Comparison of ENCODE assay signal across 8 cellular contexts in genomic region chr6:26122793-26123674, GRCh38. TPM values are rescaled to one million over a fixed set of nuclear protein-coding genes. Genes with fewer than 3 reads are reported as not detected.
DNase-seq lines count a peak whose midpoint lies in the region; ATAC-seq and TF ChIP-seq lines count a peak whose summit lies in the region.

No MANE protein-coding gene starts in this region.

- peak overlapping the region; percentile 89 for H3K56ac ChIP-seq in mesendoderm (ENCODE audit: low read length)

- intact Hi-C loops in Caco-2 (cut with micrococcal nuclease; ENCODE audit: unreplicated experiment) = loop anchor here (1.0 to 10.0 kb wide), 5 partner anchors 19 to 1769 kb away; a partner anchor contains a TSS

- no peaks in the 10 kb centered on the region for H3K27me3 Mint-ChIP-seq in Caco-2 (ENCODE audit: insufficient read depth, unreplicated experiment)
- no peaks in the 10 kb centered on the region for H3K27me3 Mint-ChIP-seq in endodermal cell (ENCODE audit: insufficient read depth)

- BruUV-seq in Caco-2 (replicated peaks; lab: Mats Ljungman, UMichigan) = TSS peak; percentile 88

- H3K36me3 ChIP-seq in Caco-2 (ENCODE audit: control insufficient read depth, insufficient read depth, low read length) (no peaks in the 10 kb centered on the region), HUES48 (ENCODE audit: control insufficient read depth, insufficient read depth, low read length) (peaks cover 1% of the 10 kb centered on the region; the same call in 1 of the 2 replicates), NT2/D1 (ENCODE audit: insufficient read depth, insufficient read length, low read length) (peaks cover 32% of the 10 kb centered on the region), endodermal cell (ENCODE audit: control insufficient read depth, insufficient read depth, low read length) (no peaks in the 10 kb centered on the region), mesendoderm (ENCODE audit: control insufficient read depth, insufficient read depth, low read length) (no peaks in the 10 kb centered on the region)

- H3K4ac ChIP-seq in mesendoderm (ENCODE audit: low read depth, low read length) = peak overlapping the region; percentile 48

- H3K27ac ChIP-seq in HUES48 (ENCODE audit: low read depth, low read length) = peak overlapping the region; percentile 99
- peak overlapping the region; percentile 97 for H3K27ac ChIP-seq in endodermal cell (ENCODE audit: low read depth, low read length)
- peak overlapping the region; percentile 96 for H3K27ac ChIP-seq in mesendoderm (ENCODE audit: low read depth, low read length)

- CTCF ChIA-PET in Caco-2 (lab: Charles Lee) = interaction anchor here (1.6 kb wide), 1 partner anchor 34 kb away, joined by 7 read pairs; a partner anchor contains a TSS

- peaks cover 36% of the 10 kb centered on the region for H3K4me1 Mint-ChIP-seq in Caco-2 (ENCODE audit: low read depth, unreplicated experiment)
- peaks cover 27% of the 10 kb centered on the region for H3K4me1 Mint-ChIP-seq in endodermal cell

- H3K4me3 Mint-ChIP-seq in Caco-2 (ENCODE audit: unreplicated experiment) = peak overlapping the region; percentile 90
- peak overlapping the region; percentile 100 for H3K4me3 Mint-ChIP-seq in endodermal cell

- H2BK15ac ChIP-seq in mesendoderm (replicated peaks; ENCODE audit: low read depth) = no peak overlapping the region

- peak overlapping the region; percentile 42 for H3K4me2 ChIP-seq in mesendoderm (ENCODE audit: low read length)

- H3K9me3 ChIP-seq in Caco-2 (no peaks in the 10 kb centered on the region), HUES48 (ENCODE audit: control insufficient read depth, insufficient read depth, low read length) (no peaks in the 10 kb centered on the region), NT2/D1 (ENCODE audit: insufficient read depth, low read length) (no peaks in the 10 kb centered on the region), endodermal cell (ENCODE audit: control insufficient read depth, low read length) (no peaks in the 10 kb centered on the region)

- peak overlapping the region; percentile 79 for H2BK120ac ChIP-seq in mesendoderm (ENCODE audit: low read depth, low read length)

- WGBS in endodermal cell (ENCODE audit: insufficient coverage in 1 of 2, insufficient read length in 1 of 2), 2 experiments = 1% methylated on average over 26 to 38 of the region's 38 CpGs
- WGBS in mesendoderm (ENCODE audit: extremely low coverage, insufficient coverage, low lambda C conversion rate) = no CpG with 5 or more reads among the region's 38 CpGs

- DNase-seq in Caco-2 = peak; percentile 96 to 98
- DNase-seq in NT2/D1 (ENCODE audit: low read depth, low spot score) = peak; percentile 87
- DNase-seq in activated CD8-positive, alpha-beta memory T cell treated with anti-CD3 and anti-CD28 coated beads, Interleukin-2, amount 50 U/mL, for 24 hours (ENCODE audit: extremely low read depth) = peak; percentile 88
- DNase-seq in endodermal cell = peak; percentile 95
- DNase-seq in mesendoderm = peak; percentile 100
- DNase-seq in stimulated activated CD8-positive, alpha-beta memory T cell treated with anti-CD3 and anti-CD28 coated beads, Interleukin-12 subunit alpha, Interleukin-12 subunit beta, amount 100 ng/mL, for 4 hours (ENCODE audit: low read depth) = peak; percentile 72

- H3K79me2 ChIP-seq in mesendoderm (ENCODE audit: control insufficient read depth, insufficient read depth, low read length) = peaks cover 31% of the 10 kb centered on the region

- peak overlapping the region; percentile 98 for H3K18ac ChIP-seq in mesendoderm (ENCODE audit: low read length)

- peaks cover 2% of the 10 kb centered on the region for H3K79me1 ChIP-seq in mesendoderm (ENCODE audit: low read length)

- POLR2A ChIA-PET in Caco-2 (lab: Charles Lee) = interaction anchor here (0.5 to 5.2 kb wide), 36 partner anchors 11 to 1745 kb away, joined by 3 to 336 read pairs (median 6); partner anchors contain the start of gene CARMIL1

- H3K9me3 Mint-ChIP-seq in Caco-2 (ENCODE audit: unreplicated experiment) (no peaks in the 10 kb centered on the region), endodermal cell (no peaks in the 10 kb centered on the region)

- ATAC-seq in GM21390 (IDR thresholded peaks at IDR 0.05; ENCODE audit: unreplicated experiment) = peak; percentile 52

- H3K27ac Mint-ChIP-seq in Caco-2 (ENCODE audit: unreplicated experiment) (peak overlapping the region; percentile 99), endodermal cell (peak overlapping the region; percentile 100)

- H3K4me3 ChIP-seq in Caco-2 (ENCODE audit: low read depth, low read length) (peak overlapping the region; percentile 44), HUES48 (ENCODE audit: low read depth, low read length) (peak overlapping the region; percentile 76), NT2/D1 (ENCODE audit: insufficient read length, low read depth) (peak overlapping the region; percentile 45), endodermal cell (ENCODE audit: low read length) (peak overlapping the region; percentile 98), mesendoderm (ENCODE audit: low read length) (peak overlapping the region; percentile 79)

- H3K23ac ChIP-seq in mesendoderm (ENCODE audit: low read length) = peak overlapping the region; percentile 97

- H3K4me1 ChIP-seq in Caco-2 (peaks cover 23% of the 10 kb centered on the region), HUES48 (ENCODE audit: control insufficient read depth, insufficient read depth, low read length) (peaks cover 16% of the 10 kb centered on the region), NT2/D1 (ENCODE audit: insufficient read depth, insufficient read length) (no peaks in the 10 kb centered on the region), endodermal cell (ENCODE audit: control insufficient read depth, insufficient read depth, low read length) (no peaks in the 10 kb centered on the region), mesendoderm (ENCODE audit: control insufficient read depth, low read depth, low read length) (no peaks in the 10 kb centered on the region)

- H4K5ac ChIP-seq in mesendoderm (ENCODE audit: low read length) = no peak overlapping the region

- TF ChIP-seq CTCF in Caco-2 (IDR thresholded peaks at IDR 0.05; ENCODE audit: insufficient read depth in 1 of 2, low read depth in 1 of 2, low read length in 1 of 2, severe bottlenecking in 1 of 2, unreplicated experiment in 1 of 2) = no peak
- no peak for TF ChIP-seq CTCF in endodermal cell (conservative IDR thresholded peaks at IDR 0.05)

- H4K8ac ChIP-seq in mesendoderm (ENCODE audit: low read depth, low read length) = peak overlapping the region; percentile 99

- H2AK5ac ChIP-seq in mesendoderm (ENCODE audit: low read length) = peak overlapping the region; percentile 11

- H3K27me3 ChIP-seq in Caco-2 (replicated peaks; ENCODE audit: control insufficient read depth, insufficient read depth, low read length) (no peaks in the 10 kb centered on the region), HUES48 (ENCODE audit: control insufficient read depth, insufficient read depth, low read length) (no peaks in the 10 kb centered on the region), NT2/D1 (ENCODE audit: insufficient read depth, insufficient read length) (no peaks in the 10 kb centered on the region), endodermal cell (ENCODE audit: control insufficient read depth, insufficient read depth, low read length, poor library complexity, severe bottlenecking) (no peaks in the 10 kb centered on the region), mesendoderm (ENCODE audit: insufficient read depth, low read length, poor library complexity) (no peaks in the 10 kb centered on the region)

- peak overlapping the region; percentile 82 for H2BK5ac ChIP-seq in mesendoderm (ENCODE audit: low read length)

- peak overlapping the region; percentile 95 for H3K9ac ChIP-seq in HUES48 (ENCODE audit: low read depth, low read length)
- H3K9ac ChIP-seq in NT2/D1 (ENCODE audit: insufficient read length, low read depth) = peak overlapping the region; percentile 63
- peak overlapping the region; percentile 98 for H3K9ac ChIP-seq in endodermal cell (ENCODE audit: extremely low read depth, low read length, poor library complexity, severe bottlenecking)
- H3K9ac ChIP-seq in mesendoderm (ENCODE audit: low read length) = peak overlapping the region; percentile 94

- H3K36me3 Mint-ChIP-seq in Caco-2 (ENCODE audit: insufficient read depth, unreplicated experiment) = peaks cover 72% of the 10 kb centered on the region
- no peaks in the 10 kb centered on the region for H3K36me3 Mint-ChIP-seq in endodermal cell (ENCODE audit: low read depth)

RNA-seq across cellular contexts. Expression of gene HFE, which starts 35.8 kb away (rescaled TPM):
- total RNA-seq in Caco-2 (2022) (5.7 and 7.4 TPM in 2 replicates), endodermal cell (1 to 10 TPM; 1.8 to 2.1 TPM)
- 2.7 TPM for polyA plus RNA-seq in endodermal cell (2013, experiment 1 of 2)
- 1.7 TPM for polyA plus RNA-seq in endodermal cell (2013, experiment 2 of 2)
- 0.28 TPM for polyA plus RNA-seq in mesendoderm (2013, experiment 1 of 2)
- 0.41 TPM for polyA plus RNA-seq in mesendoderm (2013, experiment 2 of 2)

Comparison
In these comparisons a context has a peak if more than half of its experiments do, and no peak if none do; other contexts are left out.
1. Peak in every context shown above with its lines: DNase-seq, ATAC-seq, H3K4me3 ChIP-seq and H3K27ac ChIP-seq.
2. H3K4me3 ChIP-seq: peak in every context shown above with its lines; median percentile 98 in endodermal cell; 79 in mesendoderm; 76 in HUES48; 45 in NT2/D1; 44 in Caco-2.